Comparison of ENCODE assay signal across 15 cellular contexts in the genomic region with DNA sequence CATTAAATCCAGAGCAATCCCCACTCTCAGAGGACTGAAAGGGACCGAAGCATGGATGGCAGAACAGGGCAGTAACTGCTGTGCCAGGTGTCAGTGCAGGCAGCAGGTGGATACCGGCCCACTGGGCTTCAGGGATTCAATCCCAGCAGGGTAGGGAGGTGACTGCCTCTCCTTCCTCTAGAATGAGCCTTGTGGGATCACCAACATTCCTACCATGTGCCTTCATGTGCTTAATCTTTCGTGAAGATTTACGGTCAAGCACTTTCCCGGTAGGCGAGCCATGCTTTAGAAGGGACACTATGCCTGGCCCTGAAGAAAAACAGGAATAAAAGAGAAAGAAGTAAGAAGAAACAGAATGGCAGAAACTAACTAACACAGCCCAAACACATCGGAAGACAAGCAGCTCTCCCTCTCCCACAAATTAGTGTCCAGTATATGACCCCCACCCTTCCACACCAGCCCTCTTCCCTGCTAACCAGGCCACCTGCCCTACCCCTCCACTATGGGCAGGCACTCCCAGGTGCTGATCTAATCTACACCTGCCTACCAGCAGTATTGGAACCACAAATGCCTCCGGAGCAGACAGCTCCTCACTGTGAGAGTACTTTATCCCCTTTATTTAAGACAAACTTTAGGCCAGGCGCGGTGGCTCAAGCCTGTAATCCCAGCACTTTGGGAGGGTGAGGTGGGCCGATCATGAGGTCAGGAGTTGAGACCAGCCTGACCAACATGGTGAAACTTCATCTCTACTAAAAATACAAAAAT.
DNase-seq lines count a peak whose midpoint lies in the region; ATAC-seq and TF ChIP-seq lines count a peak whose summit lies in the region.
"Had no signal": no experiment of that assay in that cellular context is flagged by ENCODE, and none has a peak within 500 bp of the region (broad histone marks: within the 10 kb centered on the region; RNA-seq: fewer than 3 reads in every experiment).

No MANE protein-coding gene starts in this region.

- H2AFZ ChIP-seq in IMR-90 (replicated peaks; ENCODE audit: low read length, poor library complexity), result peak overlapping the region; percentile 55

- no peak overlapping the region for H3K14ac ChIP-seq in IMR-90 (replicated peaks; ENCODE audit: low read depth, low read length)

- no peak overlapping the region for H2AK9ac ChIP-seq in IMR-90 (replicated peaks; ENCODE audit: low read depth, low read length, poor library complexity)

- no peak overlapping the region for H3K4me2 ChIP-seq in IMR-90 (ENCODE audit: low read depth, low read length)
- no peak overlapping the region for H3K4me2 ChIP-seq in mesendoderm (ENCODE audit: low read length)

- in situ Hi-C loops in IMR-90 (cut with MboI; ENCODE audit: low sequenced_read_pairs), result no loop called here

- H3K4me1 ChIP-seq in IMR-90 (ENCODE audit: control insufficient read depth, insufficient read depth, low read length) (no peaks in the 10 kb centered on the region), tibial nerve (no peaks in the 10 kb centered on the region), mesendoderm (ENCODE audit: control insufficient read depth, low read depth, low read length) (peaks cover 6% of the 10 kb centered on the region)
- H3K4me1 ChIP-seq: BE2C, Caco-2, HAP-1 had no signal

- H3K4ac ChIP-seq in IMR-90 (ENCODE audit: low read depth, low read length), result no peak overlapping the region
- H3K4ac ChIP-seq in mesendoderm (ENCODE audit: low read depth, low read length), result no peak overlapping the region

- no peak for ATAC-seq in IMR-90 (ENCODE audit: low read depth)

- no peaks in the 10 kb centered on the region for H3K9me3 Mint-ChIP-seq in nephron progenitor cell
- H3K9me3 Mint-ChIP-seq: CD8-positive, alpha-beta memory T cell had no signal

- no peaks in the 10 kb centered on the region for H3K27me3 ChIP-seq in IMR-90 (ENCODE audit: control insufficient read depth, insufficient read depth, low read length)
- no peaks in the 10 kb centered on the region for H3K27me3 ChIP-seq in tibial nerve
- no peaks in the 10 kb centered on the region for H3K27me3 ChIP-seq in mesendoderm (ENCODE audit: insufficient read depth, low read length, poor library complexity)
- H3K27me3 ChIP-seq: BE2C had no signal

- WGBS in IMR-90 (ENCODE audit: extremely low coverage in 2 of 2, insufficient read length in 1 of 2), 2 experiments, result no CpG with 5 or more reads among the region's 11 CpGs
- 85 to 86% methylated on average over 11 of the region's 11 CpGs for WGBS in tibial nerve, 2 donors
- no CpG with 5 or more reads among the region's 11 CpGs for WGBS in mesendoderm (ENCODE audit: extremely low coverage, insufficient coverage, low lambda C conversion rate)

- H3K4me3 Mint-ChIP-seq in nephron progenitor cell, result no peak overlapping the region
- H3K4me3 Mint-ChIP-seq: CD4-positive, CD25-positive, alpha-beta regulatory T cell; CD8-positive, alpha-beta memory T cell had no signal

- dilution Hi-C loops in IMR-90 (cut with HindIII; ENCODE audit: low sequenced_read_pairs, unreplicated experiment), result no loop called here

- DNase-seq in IMR-90 (no peak), nephron progenitor cell (peak; percentile 22), tibial nerve (ENCODE audit: low spot score in 2 of 2) (no peak), activated T-cell treated with anti-CD3 and anti-CD28 coated beads for 4 hours (no peak), mesendoderm (no peak)
- DNase-seq: ACHN; BE2C; C1 segment of cervical spinal cord; Caco-2; CD4-positive, CD25-positive, alpha-beta regulatory T cell; CD8-positive, alpha-beta memory T cell; DMS79 treated with DMSO at 0.1 percent for 48 hours; GF-D8 had no signal

- H3K4me3 ChIP-seq in IMR-90 (ENCODE audit: insufficient read depth, low read depth, low read length) (no peak overlapping the region), tibial nerve (no peak overlapping the region), mesendoderm (ENCODE audit: low read length) (no peak overlapping the region)
- H3K4me3 ChIP-seq: HAP-1 had no signal

- H2BK15ac ChIP-seq in IMR-90 (ENCODE audit: low read depth, low read length) (no peak overlapping the region), mesendoderm (replicated peaks; ENCODE audit: low read depth) (no peak overlapping the region)

- H3K56ac ChIP-seq in IMR-90 (ENCODE audit: extremely low read depth, insufficient read depth, low read length) (no peak overlapping the region), mesendoderm (ENCODE audit: low read length) (no peak overlapping the region)

- no peaks in the 10 kb centered on the region for H3K79me1 ChIP-seq in IMR-90 (ENCODE audit: low read depth in 1 of 2, low read length in 2 of 2)
- no peaks in the 10 kb centered on the region for H3K79me1 ChIP-seq in mesendoderm (ENCODE audit: low read length)

- TF ChIP-seq POLR2A in IMR-90 (IDR thresholded peaks at IDR 0.05; ENCODE audit: low read depth, low read length) (no peak), tibial nerve (IDR thresholded peaks at IDR 0.05) (no peak)

- H4K8ac ChIP-seq in IMR-90 (ENCODE audit: low read depth in 2 of 2, low read length in 2 of 2) (no peak overlapping the region), mesendoderm (ENCODE audit: low read depth, low read length) (no peak overlapping the region)

- peaks cover 35% of the 10 kb centered on the region for H3K4me1 Mint-ChIP-seq in nephron progenitor cell
- H3K4me1 Mint-ChIP-seq: CD4-positive, CD25-positive, alpha-beta regulatory T cell; CD8-positive, alpha-beta memory T cell had no signal

- H2BK5ac ChIP-seq in IMR-90 (ENCODE audit: low read depth, low read length, poor library complexity, severe bottlenecking) (no peak overlapping the region), mesendoderm (ENCODE audit: low read length) (no peak overlapping the region)

- H3K27me3 Mint-ChIP-seq in nephron progenitor cell (ENCODE audit: low read depth, poor library complexity), result no peaks in the 10 kb centered on the region

- no peak overlapping the region for H2AK5ac ChIP-seq in IMR-90 (ENCODE audit: low read depth, low read length)
- no peak overlapping the region for H2AK5ac ChIP-seq in mesendoderm (ENCODE audit: low read length)

- H3K18ac ChIP-seq in IMR-90 (ENCODE audit: low read depth, low read length) (no peak overlapping the region), mesendoderm (ENCODE audit: low read length) (no peak overlapping the region)

- H4K91ac ChIP-seq in IMR-90 (ENCODE audit: insufficient read depth, low read depth, low read length), result no peak overlapping the region

- no peak overlapping the region for H3K27ac ChIP-seq in IMR-90 (ENCODE audit: insufficient read depth, low read length)
- H3K27ac ChIP-seq in VCaP, result peak overlapping the region; percentile 33; the same call in 1 of the 2 replicates
- no peak overlapping the region for H3K27ac ChIP-seq in tibial nerve
- H3K27ac ChIP-seq in mesendoderm (ENCODE audit: low read depth, low read length), result no peak overlapping the region

- H3K27ac Mint-ChIP-seq in nephron progenitor cell, result peak overlapping the region; percentile 73
- H3K27ac Mint-ChIP-seq: CD8-positive, alpha-beta memory T cell had no signal

- no peaks in the 10 kb centered on the region for H3K9me3 ChIP-seq in IMR-90 (ENCODE audit: control insufficient read depth, insufficient read depth, low read length)
- H3K9me3 ChIP-seq in tibial nerve, result no peaks in the 10 kb centered on the region
- H3K9me3 ChIP-seq: BE2C, Caco-2, HAP-1 had no signal

- H3K79me2 ChIP-seq in mesendoderm (ENCODE audit: control insufficient read depth, insufficient read depth, low read length), result no peaks in the 10 kb centered on the region

- 0 out of 2 replicates have a peak overlapping the region, but pooled peaks have one; percentile 29 for H2BK20ac ChIP-seq in IMR-90 (ENCODE audit: low read depth, low read length)

- no peaks in the 10 kb centered on the region for H3K36me3 ChIP-seq in IMR-90 (ENCODE audit: control insufficient read depth, insufficient read depth, low read length)
- H3K36me3 ChIP-seq in tibial nerve, result no peaks in the 10 kb centered on the region
- H3K36me3 ChIP-seq in mesendoderm (ENCODE audit: control insufficient read depth, insufficient read depth, low read length), result no peaks in the 10 kb centered on the region
- H3K36me3 ChIP-seq: BE2C, HAP-1 had no signal

- no peak for TF ChIP-seq CTCF in IMR-90 (conservative IDR thresholded peaks at IDR 0.05; ENCODE audit: low read depth, low read length)
- no peak for TF ChIP-seq CTCF in VCaP (conservative IDR thresholded peaks at IDR 0.05)
- TF ChIP-seq CTCF in nephron progenitor cell (IDR thresholded peaks at IDR 0.05), result no peak
- TF ChIP-seq CTCF in tibial nerve (IDR thresholded peaks at IDR 0.05), result no peak

- POLR2A ChIA-PET in IMR-90 (lab: Charles Lee; ENCODE audit: unreplicated experiment), result no interaction called here

- H2BK120ac ChIP-seq in IMR-90 (ENCODE audit: low read depth, low read length) (no peak overlapping the region), mesendoderm (ENCODE audit: low read depth, low read length) (no peak overlapping the region)

- no peak for TF ChIP-seq EP300 in tibial nerve (IDR thresholded peaks at IDR 0.05)

- no peaks in the 10 kb centered on the region for H3K9me1 ChIP-seq in IMR-90 (ENCODE audit: insufficient read depth, low read length)

- H4K5ac ChIP-seq in IMR-90 (ENCODE audit: low read depth, low read length) (no peak overlapping the region), mesendoderm (ENCODE audit: low read length) (no peak overlapping the region)

- CTCF ChIA-PET in IMR-90 (lab: Yijun Ruan, JAX), result interaction anchor here (0.6 kb wide), 1 partner anchor 96 kb away, joined by 3 read pairs; no protein-coding TSS in a partner anchor

- no peaks in the 10 kb centered on the region for H4K20me1 ChIP-seq in IMR-90 (ENCODE audit: insufficient read depth, low read length)

- no peak overlapping the region for H3K23ac ChIP-seq in IMR-90 (ENCODE audit: low read depth, low read length)
- no peak overlapping the region for H3K23ac ChIP-seq in mesendoderm (ENCODE audit: low read length)

- BruUV-seq in IMR-90 (replicated peaks; lab: Mats Ljungman, UMichigan), result no TSS peak

- H3K9ac ChIP-seq in IMR-90 (ENCODE audit: low read depth, low read length) (no peak overlapping the region), mesendoderm (ENCODE audit: low read length) (no peak overlapping the region)

- intact Hi-C loops in IMR-90 (cut with micrococcal nuclease), result no loop called here

- H3K36me3 Mint-ChIP-seq in nephron progenitor cell (ENCODE audit: low read depth), result no peaks in the 10 kb centered on the region
- H3K36me3 Mint-ChIP-seq: CD4-positive, CD25-positive, alpha-beta regulatory T cell; CD8-positive, alpha-beta memory T cell had no signal

- no peak for TF ChIP-seq RAD21 in IMR-90 (IDR thresholded peaks at IDR 0.05; ENCODE audit: low read length)

TF ChIP-seq in IMR-90, 13 proteins besides CTCF, POLR2A, EP300 and RAD21 (continues in another document):
- no peak for TF ChIP-seq NFE2L2 (IDR thresholded peaks at IDR 0.05; ENCODE audit: low read depth, low read length)
- TF ChIP-seq, protein P1, sequence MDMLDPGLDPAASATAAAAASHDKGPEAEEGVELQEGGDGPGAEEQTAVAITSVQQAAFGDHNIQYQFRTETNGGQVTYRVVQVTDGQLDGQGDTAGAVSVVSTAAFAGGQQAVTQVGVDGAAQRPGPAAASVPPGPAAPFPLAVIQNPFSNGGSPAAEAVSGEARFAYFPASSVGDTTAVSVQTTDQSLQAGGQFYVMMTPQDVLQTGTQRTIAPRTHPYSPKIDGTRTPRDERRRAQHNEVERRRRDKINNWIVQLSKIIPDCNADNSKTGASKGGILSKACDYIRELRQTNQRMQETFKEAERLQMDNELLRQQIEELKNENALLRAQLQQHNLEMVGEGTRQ (IDR thresholded peaks at IDR 0.05; ENCODE audit: low read depth, low read length), result no peak
